ENCODE assay signal across 9 cellular contexts in the genomic region with DNA sequence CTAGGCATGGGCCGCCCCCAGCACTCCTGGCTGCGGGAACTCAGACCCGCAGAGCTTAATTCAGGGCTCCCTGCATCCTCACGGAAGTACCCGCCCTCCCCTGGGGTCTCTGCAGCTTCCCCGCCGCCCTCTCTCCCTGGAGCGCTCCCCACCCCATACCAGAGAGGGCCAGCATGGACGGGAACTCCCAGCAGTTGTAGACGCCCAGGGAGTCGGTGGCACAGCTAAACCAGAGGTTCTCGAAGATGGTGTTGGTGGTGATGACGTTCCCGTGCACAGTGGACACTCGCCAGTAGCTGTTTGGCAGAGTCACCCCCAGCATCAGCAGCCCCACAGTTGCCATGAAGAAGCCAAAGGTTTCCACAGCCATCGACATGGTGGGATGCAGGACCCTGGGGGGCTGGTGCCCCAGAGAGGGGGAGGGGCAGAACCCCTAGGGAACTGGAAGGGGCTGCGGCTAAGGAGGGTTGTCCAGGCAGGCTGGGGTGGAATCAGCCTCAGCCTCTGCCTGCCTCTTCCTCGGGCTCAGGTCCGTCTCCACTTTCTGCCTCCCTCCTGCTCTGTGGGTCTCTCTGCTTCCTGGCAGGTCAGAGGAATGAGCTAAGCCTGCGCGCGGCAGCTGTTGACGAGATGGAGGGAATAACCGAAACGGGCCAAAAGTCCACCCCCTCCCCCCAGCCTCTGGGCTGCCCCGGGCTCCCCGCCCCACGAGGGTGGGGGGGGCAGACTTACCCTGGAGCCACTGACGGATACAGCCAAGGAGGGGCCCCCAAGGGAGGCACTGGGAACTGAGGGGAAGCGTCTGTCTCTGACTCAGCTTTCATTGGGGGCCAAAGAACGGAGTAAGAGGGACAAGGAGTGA. TPM values are rescaled to one million over a fixed set of nuclear protein-coding genes. Genes with fewer than 3 reads are reported as not detected.
DNase-seq lines count a peak whose midpoint lies in the region; ATAC-seq, FAIRE-seq and TF ChIP-seq lines count a peak whose summit lies in the region.
"Had no signal": no experiment of that assay in that cellular context is flagged by ENCODE, and none has a peak within 500 bp of the region (broad histone marks: within the 10 kb centered on the region; RNA-seq: fewer than 3 reads in every experiment).

Gene CLDN15, minus strand, starts transcription at position 597 of the 862 bp plus-strand sequence. Its CDS starts 221 bp downstream, at position 376.

- peaks cover 8% of the 10 kb centered on the region for H4K20me1 ChIP-seq in smooth muscle cell (ENCODE audit: low read depth)

- H3K27ac Mint-ChIP-seq in CD8-positive, alpha-beta memory T cell: no peak within 1 kb of the TSS

- no peak for DNase-seq in CD8-positive, alpha-beta memory T cell
- DNase-seq in T1000 (lab: John Stamatoyannopoulos, UW) (peak; percentile 75), pancreas (peak in 2 of 6 donors; percentile 52 to 69), smooth muscle cell (lab: John Stamatoyannopoulos, UW; ENCODE audit: unreplicated experiment) (no peak), glomerular visceral epithelial cell (ENCODE audit: extremely low spot score) (no peak), T-helper 2 cell (no peak)
- DNase-seq: stimulated activated CD4-positive, alpha-beta T cell treated with anti-CD3 and anti-CD28 coated beads, Interleukin-15, amount 100 ng/mL, for 24 hours had no signal

- no peaks in the 10 kb centered on the region for H3K27me3 ChIP-seq in CD8-positive, alpha-beta memory T cell (ENCODE audit: insufficient read depth, low read length, poor library complexity, severe bottlenecking)
- H3K27me3 ChIP-seq in gastroesophageal sphincter: peaks cover 3% of the 10 kb centered on the region
- H3K27me3 ChIP-seq in pancreas: no peaks in the 10 kb centered on the region
- H3K27me3 ChIP-seq in smooth muscle cell (ENCODE audit: low read depth): no peaks in the 10 kb centered on the region

- 14 to 65% methylated on average over 2 of the region's 31 CpGs for WGBS in gastroesophageal sphincter (ENCODE audit: low coverage in 1 of 2), 2 donors
- 76 to 78% methylated on average over 29 to 31 of the region's 31 CpGs for WGBS in pancreas, 2 donors
- WGBS in smooth muscle cell (ENCODE audit: low lambda C conversion rate): 93% methylated on average over 25 of the region's 31 CpGs

- no peak for TF ChIP-seq POLR2A in gastroesophageal sphincter (IDR thresholded peaks at IDR 0.05)

- no peak for TF ChIP-seq CTCF in gastroesophageal sphincter (IDR thresholded peaks at IDR 0.05)
- no peak for TF ChIP-seq CTCF in pancreas (IDR thresholded peaks at IDR 0.05)
- TF ChIP-seq CTCF in smooth muscle cell (IDR thresholded peaks at IDR 0.05; ENCODE audit: borderline replicate concordance, insufficient read depth, poor library complexity, severe bottlenecking): no peak

- H3F3A ChIP-seq in smooth muscle cell (ENCODE audit: low read depth): peaks cover 2% of the 10 kb centered on the region

- no peaks in the 10 kb centered on the region for H3K4me1 ChIP-seq in CD8-positive, alpha-beta memory T cell (ENCODE audit: insufficient read depth, low read length)
- H3K4me1 ChIP-seq in gastroesophageal sphincter (peaks cover 0 to 70% (median 17%) of the 10 kb centered on the region in 3 donors), pancreas (no peaks in the 10 kb centered on the region), smooth muscle cell (ENCODE audit: low read depth) (no peaks in the 10 kb centered on the region)

- no peak within 1 kb of the TSS for H3K9ac ChIP-seq in smooth muscle cell (ENCODE audit: low read depth)

- peaks cover 0 to 43% (median 0%) of the 10 kb centered on the region in 3 donors for H3K36me3 Mint-ChIP-seq in CD8-positive, alpha-beta memory T cell

- H3K4me3 ChIP-seq in CD8-positive, alpha-beta memory T cell (ENCODE audit: low read length): no peak within 1 kb of the TSS
- peak within 1 kb of the TSS in 1 of 2 donors; percentile 40 for H3K4me3 ChIP-seq in gastroesophageal sphincter
- H3K4me3 ChIP-seq in pancreas: no peak within 1 kb of the TSS
- no peak within 1 kb of the TSS for H3K4me3 ChIP-seq in smooth muscle cell

- H3K36me3 ChIP-seq in CD8-positive, alpha-beta memory T cell (ENCODE audit: insufficient read depth, low read length): peaks cover 20% of the 10 kb centered on the region
- H3K36me3 ChIP-seq in gastroesophageal sphincter (peaks cover 0 to 61% of the 10 kb centered on the region in 2 donors), pancreas (peaks cover 0 to 8% (median 0%) of the 10 kb centered on the region in 3 donors), smooth muscle cell (ENCODE audit: low read depth) (no peaks in the 10 kb centered on the region)

- POLR2A ChIA-PET in CD8-positive, alpha-beta memory T cell (lab: Charles Lee): interaction anchor here (0.9 kb wide), 1 partner anchor 20 kb away, joined by 3 read pairs; the partner anchor contains the start of genes PLOD3 and ZNHIT1

- FAIRE-seq in pancreas (lab: Jason Lieb, UNC): no peak

- peaks cover 0 to 1% of the 10 kb centered on the region in 2 donors for H3K27me3 Mint-ChIP-seq in CD8-positive, alpha-beta memory T cell

- peaks cover 2 to 8% (median 5%) of the 10 kb centered on the region in 3 donors for H3K4me1 Mint-ChIP-seq in CD8-positive, alpha-beta memory T cell

- TF ChIP-seq EP300 in gastroesophageal sphincter (IDR thresholded peaks at IDR 0.05): no peak

- CTCF ChIA-PET in CD8-positive, alpha-beta memory T cell (lab: Charles Lee): no interaction called here

- peaks cover 6% of the 10 kb centered on the region for H3K79me2 ChIP-seq in smooth muscle cell (ENCODE audit: low read depth)

- H3K9me3 Mint-ChIP-seq in CD8-positive, alpha-beta memory T cell: no peaks in the 10 kb centered on the region

- intact Hi-C loops in pancreas (cut with DNase I): no loop called here

- H3K4me2 ChIP-seq in smooth muscle cell: no peak within 1 kb of the TSS

- H3K9me3 ChIP-seq in CD8-positive, alpha-beta memory T cell (ENCODE audit: low read length): no peaks in the 10 kb centered on the region
- H3K9me3 ChIP-seq in gastroesophageal sphincter: no peaks in the 10 kb centered on the region
- no peaks in the 10 kb centered on the region for H3K9me3 ChIP-seq in pancreas
- no peaks in the 10 kb centered on the region for H3K9me3 ChIP-seq in smooth muscle cell (replicated peaks; ENCODE audit: low read depth)

- H2AFZ ChIP-seq in smooth muscle cell (ENCODE audit: low read depth): no peak within 1 kb of the TSS

- H3K27ac ChIP-seq in CD8-positive, alpha-beta memory T cell (ENCODE audit: low read depth, low read length): no peak within 1 kb of the TSS
- H3K27ac ChIP-seq in gastroesophageal sphincter (peak within 1 kb of the TSS; percentile 10 to 84 (median 80)), pancreas (peak within 1 kb of the TSS; percentile 58 to 74 (median 60)), smooth muscle cell (ENCODE audit: low read depth) (no peak within 1 kb of the TSS)

- no peak within 1 kb of the TSS for H3K4me3 Mint-ChIP-seq in CD8-positive, alpha-beta memory T cell

- peak; percentile 79 for ATAC-seq in gastroesophageal sphincter
- peak in 3 of 4 donors; percentile 16 to 31 (median 17) for ATAC-seq in pancreas
- no peak for ATAC-seq in GM21526 (IDR thresholded peaks at IDR 0.05; ENCODE audit: low FRiP score, unreplicated experiment)

RNA-seq across cellular contexts. Expression of gene CLDN15, which starts in this region (rescaled TPM):
- total RNA-seq in CD8-positive, alpha-beta memory T cell: 10 to 100 TPM; 19.5 to 20.3 TPM
- polyA plus RNA-seq in CD8-positive, alpha-beta memory T cell: 1.2 TPM
- total RNA-seq in gastroesophageal sphincter (1 to 10 TPM; 4.4 to 6.8 (median 5.0) TPM), pancreas (1 to 10 TPM; 2.2 to 8.5 (median 2.7) TPM), smooth muscle cell (4.0 and 12.2 TPM in 2 replicates)
- polyA plus RNA-seq in pancreas (10 to 100 TPM; 12.8 to 15.2 TPM), smooth muscle cell (3.0 and 8.7 TPM in 2 replicates)

Comparison
In these comparisons a context has a peak if more than half of its experiments do, and no peak if none do; other contexts are left out.
1. H3K27ac ChIP-seq: peak in gastroesophageal sphincter (4 of 4) and pancreas (4 of 4); none in CD8-positive, alpha-beta memory T cell (single experiment) and smooth muscle cell (single experiment).